In the genomic region with DNA sequence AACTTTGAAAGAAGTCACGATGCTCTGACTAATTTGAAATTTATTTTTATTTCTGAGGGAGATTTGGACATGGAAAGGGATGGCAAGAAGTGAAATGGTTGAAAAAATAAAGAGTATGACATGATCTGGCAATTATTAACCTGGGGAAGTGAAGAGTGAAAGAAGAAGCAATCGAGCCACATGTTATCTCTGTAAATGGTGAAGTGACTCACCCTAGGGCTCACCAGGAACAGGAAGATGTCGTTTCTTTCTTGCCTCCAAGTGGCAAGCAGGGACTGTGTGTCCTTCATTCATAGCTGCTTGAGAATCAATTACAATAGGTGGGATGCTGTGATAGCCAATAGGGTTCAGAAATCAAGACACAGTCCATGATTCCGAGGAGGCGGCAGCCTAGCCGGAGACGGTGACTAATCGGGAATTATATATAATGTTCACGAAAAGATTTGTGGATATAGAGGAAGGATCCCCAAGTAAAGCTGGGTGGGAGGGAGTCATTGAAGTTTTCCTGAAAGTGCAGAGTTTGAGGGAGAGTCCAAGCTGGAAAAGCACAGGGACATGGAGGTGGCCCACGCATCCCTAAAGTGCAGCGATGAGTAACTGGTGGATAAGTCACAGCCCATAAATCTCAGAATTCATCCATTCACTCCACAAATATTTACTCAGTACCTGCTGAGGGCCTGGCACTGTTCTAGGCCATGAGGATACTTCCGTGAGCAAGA, we compare ENCODE assay signal across 1 cellular context.
TF ChIP-seq lines count a peak whose summit lies in the region.

No MANE protein-coding gene starts in this region.

TF ChIP-seq in HepG2, 621 proteins besides CTCF, POLR2A, EP300 and RAD21 (continued from another document and continues in another):
- no peak for TF ChIP-seq PAF1 (CRISPR knock-in tag; IDR thresholded peaks at IDR 0.05)
- TF ChIP-seq ZNF597 (CRISPR knock-in tag; IDR thresholded peaks at IDR 0.05) = no peak
- no peak for TF ChIP-seq RORA (CRISPR knock-in tag; IDR thresholded peaks at IDR 0.05)
- no peak for TF ChIP-seq ZNF512 (CRISPR knock-in tag; IDR thresholded peaks at IDR 0.05)
- TF ChIP-seq ADNP (CRISPR knock-in tag; IDR thresholded peaks at IDR 0.05) = no peak
- no peak for TF ChIP-seq ZNF263 (CRISPR knock-in tag; IDR thresholded peaks at IDR 0.05)
- TF ChIP-seq, protein P1, sequence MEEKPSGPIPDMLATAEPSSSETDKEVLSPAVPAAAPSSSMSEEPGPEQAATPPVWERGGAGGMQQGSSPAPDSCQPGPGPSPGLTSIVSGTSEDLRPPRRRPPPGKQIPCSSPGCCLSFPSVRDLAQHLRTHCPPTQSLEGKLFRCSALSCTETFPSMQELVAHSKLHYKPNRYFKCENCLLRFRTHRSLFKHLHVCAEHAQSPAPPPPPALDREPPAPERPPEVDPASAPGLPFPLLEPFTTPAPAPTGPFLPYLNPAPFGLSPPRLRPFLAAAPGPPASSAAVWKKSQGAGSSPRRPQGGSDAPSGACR (CRISPR knock-in tag; IDR thresholded peaks at IDR 0.05) = no peak
- TF ChIP-seq EHMT2 (IDR thresholded peaks at IDR 0.05; ENCODE audit: borderline replicate concordance, low read depth, low read length) = peak; percentile 58; the same call in 1 of the 2 replicates
- TF ChIP-seq, protein P2, sequence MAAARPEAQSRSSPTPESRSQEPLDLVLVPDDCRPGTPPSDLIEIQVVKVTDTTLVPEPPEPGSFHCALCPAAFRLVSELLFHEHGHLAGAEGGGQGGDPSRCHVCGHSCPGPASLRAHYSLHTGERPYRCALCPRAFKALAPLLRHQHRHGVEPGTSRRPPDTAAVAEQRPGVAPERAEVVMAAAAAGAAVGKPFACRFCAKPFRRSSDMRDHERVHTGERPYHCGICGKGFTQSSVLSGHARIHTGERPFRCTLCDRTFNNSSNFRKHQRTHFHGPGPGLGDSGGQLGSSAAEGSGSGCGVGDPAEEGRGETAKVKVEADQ (CRISPR knock-in tag; IDR thresholded peaks at IDR 0.05; ENCODE audit: borderline replicate concordance) = 0 out of 2 replicates have a peak, but pooled peaks have one; percentile 24
- no peak for TF ChIP-seq MLX (CRISPR knock-in tag; IDR thresholded peaks at IDR 0.05)
- no peak for TF ChIP-seq ZFP36L2 (CRISPR knock-in tag; IDR thresholded peaks at IDR 0.05)
- TF ChIP-seq CBX5 (CRISPR knock-in tag; IDR thresholded peaks at IDR 0.05; ENCODE audit: borderline replicate concordance) = no peak
- TF ChIP-seq ARNTL (CRISPR knock-in tag; IDR thresholded peaks at IDR 0.05) = no peak
- TF ChIP-seq HNRNPK (IDR thresholded peaks at IDR 0.05; ENCODE audit: low read depth, low read length, poor library complexity, severe bottlenecking) = no peak
- no peak for TF ChIP-seq ZNF747 (CRISPR knock-in tag; IDR thresholded peaks at IDR 0.05; ENCODE audit: borderline replicate concordance)
- TF ChIP-seq, protein P3, sequence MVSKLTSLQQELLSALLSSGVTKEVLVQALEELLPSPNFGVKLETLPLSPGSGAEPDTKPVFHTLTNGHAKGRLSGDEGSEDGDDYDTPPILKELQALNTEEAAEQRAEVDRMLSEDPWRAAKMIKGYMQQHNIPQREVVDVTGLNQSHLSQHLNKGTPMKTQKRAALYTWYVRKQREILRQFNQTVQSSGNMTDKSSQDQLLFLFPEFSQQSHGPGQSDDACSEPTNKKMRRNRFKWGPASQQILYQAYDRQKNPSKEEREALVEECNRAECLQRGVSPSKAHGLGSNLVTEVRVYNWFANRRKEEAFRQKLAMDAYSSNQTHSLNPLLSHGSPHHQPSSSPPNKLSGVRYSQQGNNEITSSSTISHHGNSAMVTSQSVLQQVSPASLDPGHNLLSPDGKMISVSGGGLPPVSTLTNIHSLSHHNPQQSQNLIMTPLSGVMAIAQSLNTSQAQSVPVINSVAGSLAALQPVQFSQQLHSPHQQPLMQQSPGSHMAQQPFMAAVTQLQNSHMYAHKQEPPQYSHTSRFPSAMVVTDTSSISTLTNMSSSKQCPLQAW (CRISPR knock-in tag; IDR thresholded peaks at IDR 0.05) = peak; percentile 54
- TF ChIP-seq NFIB (CRISPR knock-in tag; IDR thresholded peaks at IDR 0.05; ENCODE audit: borderline replicate concordance) = no peak
- no peak for TF ChIP-seq ZNF672 (CRISPR knock-in tag; IDR thresholded peaks at IDR 0.05)
- no peak for TF ChIP-seq SNRNP70 (IDR thresholded peaks at IDR 0.05; ENCODE audit: low read depth, low read length)
- TF ChIP-seq MYNN (CRISPR knock-in tag; IDR thresholded peaks at IDR 0.05; ENCODE audit: low read depth) = 0 out of 2 replicates have a peak, but pooled peaks have one; percentile 62
- no peak for TF ChIP-seq NR2F2 (IDR thresholded peaks at IDR 0.05; ENCODE audit: borderline replicate concordance, low read depth)
- TF ChIP-seq NR3C1 (CRISPR knock-in tag; IDR thresholded peaks at IDR 0.05) = no peak
- TF ChIP-seq ZNF484 (CRISPR knock-in tag; IDR thresholded peaks at IDR 0.05; ENCODE audit: borderline replicate concordance, low read depth) = no peak
- TF ChIP-seq, protein P4, sequence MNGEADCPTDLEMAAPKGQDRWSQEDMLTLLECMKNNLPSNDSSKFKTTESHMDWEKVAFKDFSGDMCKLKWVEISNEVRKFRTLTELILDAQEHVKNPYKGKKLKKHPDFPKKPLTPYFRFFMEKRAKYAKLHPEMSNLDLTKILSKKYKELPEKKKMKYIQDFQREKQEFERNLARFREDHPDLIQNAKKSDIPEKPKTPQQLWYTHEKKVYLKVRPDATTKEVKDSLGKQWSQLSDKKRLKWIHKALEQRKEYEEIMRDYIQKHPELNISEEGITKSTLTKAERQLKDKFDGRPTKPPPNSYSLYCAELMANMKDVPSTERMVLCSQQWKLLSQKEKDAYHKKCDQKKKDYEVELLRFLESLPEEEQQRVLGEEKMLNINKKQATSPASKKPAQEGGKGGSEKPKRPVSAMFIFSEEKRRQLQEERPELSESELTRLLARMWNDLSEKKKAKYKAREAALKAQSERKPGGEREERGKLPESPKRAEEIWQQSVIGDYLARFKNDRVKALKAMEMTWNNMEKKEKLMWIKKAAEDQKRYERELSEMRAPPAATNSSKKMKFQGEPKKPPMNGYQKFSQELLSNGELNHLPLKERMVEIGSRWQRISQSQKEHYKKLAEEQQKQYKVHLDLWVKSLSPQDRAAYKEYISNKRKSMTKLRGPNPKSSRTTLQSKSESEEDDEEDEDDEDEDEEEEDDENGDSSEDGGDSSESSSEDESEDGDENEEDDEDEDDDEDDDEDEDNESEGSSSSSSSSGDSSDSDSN (CRISPR knock-in tag; IDR thresholded peaks at IDR 0.05) = no peak
- TF ChIP-seq PCBP2 (optimal IDR thresholded peaks at IDR 0.05; ENCODE audit: low read depth, low read length, poor library complexity, severe bottlenecking) = no peak
- TF ChIP-seq, protein P5, sequence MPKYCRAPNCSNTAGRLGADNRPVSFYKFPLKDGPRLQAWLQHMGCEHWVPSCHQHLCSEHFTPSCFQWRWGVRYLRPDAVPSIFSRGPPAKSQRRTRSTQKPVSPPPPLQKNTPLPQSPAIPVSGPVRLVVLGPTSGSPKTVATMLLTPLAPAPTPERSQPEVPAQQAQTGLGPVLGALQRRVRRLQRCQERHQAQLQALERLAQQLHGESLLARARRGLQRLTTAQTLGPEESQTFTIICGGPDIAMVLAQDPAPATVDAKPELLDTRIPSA (CRISPR knock-in tag; IDR thresholded peaks at IDR 0.05; ENCODE audit: borderline replicate concordance) = no peak
- TF ChIP-seq HOXA3 (CRISPR knock-in tag; IDR thresholded peaks at IDR 0.05) = no peak
- TF ChIP-seq KDM1A (CRISPR knock-in tag; IDR thresholded peaks at IDR 0.05) = no peak
- TF ChIP-seq NBN (conservative IDR thresholded peaks at IDR 0.05) = no peak
- TF ChIP-seq, protein P6, sequence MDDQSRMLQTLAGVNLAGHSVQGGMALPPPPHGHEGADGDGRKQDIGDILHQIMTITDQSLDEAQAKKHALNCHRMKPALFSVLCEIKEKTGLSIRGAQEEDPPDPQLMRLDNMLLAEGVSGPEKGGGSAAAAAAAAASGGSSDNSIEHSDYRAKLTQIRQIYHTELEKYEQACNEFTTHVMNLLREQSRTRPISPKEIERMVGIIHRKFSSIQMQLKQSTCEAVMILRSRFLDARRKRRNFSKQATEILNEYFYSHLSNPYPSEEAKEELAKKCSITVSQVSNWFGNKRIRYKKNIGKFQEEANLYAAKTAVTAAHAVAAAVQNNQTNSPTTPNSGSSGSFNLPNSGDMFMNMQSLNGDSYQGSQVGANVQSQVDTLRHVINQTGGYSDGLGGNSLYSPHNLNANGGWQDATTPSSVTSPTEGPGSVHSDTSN (CRISPR knock-in tag; IDR thresholded peaks at IDR 0.05; ENCODE audit: borderline replicate concordance) = no peak
- TF ChIP-seq, protein P7, sequence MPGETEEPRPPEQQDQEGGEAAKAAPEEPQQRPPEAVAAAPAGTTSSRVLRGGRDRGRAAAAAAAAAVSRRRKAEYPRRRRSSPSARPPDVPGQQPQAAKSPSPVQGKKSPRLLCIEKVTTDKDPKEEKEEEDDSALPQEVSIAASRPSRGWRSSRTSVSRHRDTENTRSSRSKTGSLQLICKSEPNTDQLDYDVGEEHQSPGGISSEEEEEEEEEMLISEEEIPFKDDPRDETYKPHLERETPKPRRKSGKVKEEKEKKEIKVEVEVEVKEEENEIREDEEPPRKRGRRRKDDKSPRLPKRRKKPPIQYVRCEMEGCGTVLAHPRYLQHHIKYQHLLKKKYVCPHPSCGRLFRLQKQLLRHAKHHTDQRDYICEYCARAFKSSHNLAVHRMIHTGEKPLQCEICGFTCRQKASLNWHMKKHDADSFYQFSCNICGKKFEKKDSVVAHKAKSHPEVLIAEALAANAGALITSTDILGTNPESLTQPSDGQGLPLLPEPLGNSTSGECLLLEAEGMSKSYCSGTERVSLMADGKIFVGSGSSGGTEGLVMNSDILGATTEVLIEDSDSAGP (CRISPR knock-in tag; IDR thresholded peaks at IDR 0.05; ENCODE audit: borderline replicate concordance) = no peak
- peak; percentile 45 for TF ChIP-seq XRCC5 (optimal IDR thresholded peaks at IDR 0.05; ENCODE audit: low read length)
- TF ChIP-seq RFXANK (CRISPR knock-in tag; IDR thresholded peaks at IDR 0.05) = no peak
- TF ChIP-seq HBP1 (CRISPR knock-in tag; IDR thresholded peaks at IDR 0.05; ENCODE audit: low read depth) = no peak
- TF ChIP-seq ZNF232 (CRISPR knock-in tag; IDR thresholded peaks at IDR 0.05; ENCODE audit: borderline replicate concordance) = no peak
- TF ChIP-seq YEATS2 (CRISPR knock-in tag; IDR thresholded peaks at IDR 0.05; ENCODE audit: borderline replicate concordance) = no peak
- no peak for TF ChIP-seq ZNF709 (CRISPR knock-in tag; IDR thresholded peaks at IDR 0.05)
- no peak for TF ChIP-seq TERF1 (CRISPR knock-in tag; IDR thresholded peaks at IDR 0.05)
- no peak for TF ChIP-seq CHCHD3 (CRISPR knock-in tag; IDR thresholded peaks at IDR 0.05)
- no peak for TF ChIP-seq ZNF17 (CRISPR knock-in tag; IDR thresholded peaks at IDR 0.05)
